1 cellular context compared by ENCODE assay signal in genomic region chr19:30001301-30001700, GRCh38.
TF ChIP-seq lines count a peak whose summit lies in the region.

No MANE protein-coding gene starts in this region.

TF ChIP-seq in WTC11, 78 proteins besides CTCF, POLR2A, EP300 and RAD21 (continued from another document):
- TF ChIP-seq AR (CRISPR knock-in tag; IDR thresholded peaks at IDR 0.05) (no peak), E2F1 (CRISPR knock-in tag; IDR thresholded peaks at IDR 0.05) (no peak), ARID4B (CRISPR knock-in tag; IDR thresholded peaks at IDR 0.05; ENCODE audit: borderline replicate concordance) (no peak), GRHL2 (CRISPR knock-in tag; IDR thresholded peaks at IDR 0.05; ENCODE audit: insufficient replicate concordance, severe bottlenecking) (no peak), ZNF396 (CRISPR knock-in tag; IDR thresholded peaks at IDR 0.05; ENCODE audit: borderline replicate concordance) (no peak), JUN (CRISPR knock-in tag; IDR thresholded peaks at IDR 0.05) (no peak), TEAD4 (CRISPR knock-in tag; IDR thresholded peaks at IDR 0.05) (no peak)
